15 cellular contexts compared by ENCODE assay signal in genomic region chr4:23660865-23661264, GRCh38.
"Had no signal": no experiment of that assay in that cellular context is flagged by ENCODE, and none has a peak within 500 bp of the region (broad histone marks: within the 10 kb centered on the region; RNA-seq: fewer than 3 reads in every experiment).

No MANE protein-coding gene starts in this region.

- H3K4me1 Mint-ChIP-seq: activated CD4-positive, alpha-beta T cell treated with anti-CD3 and anti-CD28 coated beads for 36 hours; memory B cell; WTC11 had no signal

- H3K27ac Mint-ChIP-seq: activated CD4-positive, alpha-beta T cell treated with anti-CD3 and anti-CD28 coated beads for 36 hours; activated naive CD4-positive, alpha-beta T cell treated with anti-CD3 and anti-CD28 coated beads, Interleukin-2, amount 50 U/mL, for 72 hours; memory B cell; WTC11 had no signal

- ATAC-seq: activated CD4-positive, alpha-beta T cell treated with anti-CD3 and anti-CD28 coated beads for 36 hours; activated naive CD4-positive, alpha-beta T cell treated with anti-CD3 and anti-CD28 coated beads, Interleukin-2, amount 50 U/mL, for 72 hours; WTC11 had no signal

- DNase-seq: activated CD4-positive, alpha-beta T cell treated with anti-CD3 and anti-CD28 coated beads for 36 hours; activated CD4-positive, alpha-beta T cell treated with anti-CD3 and anti-CD28 coated beads, Interleukin-2, amount 50 U/mL, for 48 hours; activated gamma-delta T cell; adrenal gland; cerebellar nuclear complex; cortex of kidney; effector CD4-positive, alpha-beta T cell; retina; stimulated activated CD4-positive, alpha-beta T cell treated with anti-CD3 and anti-CD28 coated beads, Interleukin-2, amount 100 ng/mL, for 24 hours; stimulated activated naive CD4-positive, alpha-beta T cell treated with Interleukin-2 at 50 U/mL for 16 hours; thyroid gland had no signal

- H3K36me3 Mint-ChIP-seq: activated naive CD4-positive, alpha-beta T cell treated with anti-CD3 and anti-CD28 coated beads, Interleukin-2, amount 50 U/mL, for 72 hours; memory B cell; WTC11 had no signal

- H3K27ac ChIP-seq: adrenal gland, esophagus muscularis mucosa, thyroid gland had no signal

- H3K4me1 ChIP-seq: adrenal gland, esophagus muscularis mucosa, thyroid gland had no signal

- H3K9me3 ChIP-seq: adrenal gland, thyroid gland had no signal

- H3K27me3 Mint-ChIP-seq: activated CD4-positive, alpha-beta T cell treated with anti-CD3 and anti-CD28 coated beads for 36 hours; memory B cell had no signal

- H3K4me3 Mint-ChIP-seq: activated CD4-positive, alpha-beta T cell treated with anti-CD3 and anti-CD28 coated beads for 36 hours; memory B cell; WTC11 had no signal

- H3K27me3 ChIP-seq: adrenal gland, esophagus muscularis mucosa, thyroid gland had no signal

- H3K4me3 ChIP-seq: adrenal gland, esophagus muscularis mucosa, thyroid gland had no signal

- H3K36me3 ChIP-seq: adrenal gland, esophagus muscularis mucosa, thyroid gland had no signal
